ENCODE assay signal across 8 cellular contexts in the genomic region with DNA sequence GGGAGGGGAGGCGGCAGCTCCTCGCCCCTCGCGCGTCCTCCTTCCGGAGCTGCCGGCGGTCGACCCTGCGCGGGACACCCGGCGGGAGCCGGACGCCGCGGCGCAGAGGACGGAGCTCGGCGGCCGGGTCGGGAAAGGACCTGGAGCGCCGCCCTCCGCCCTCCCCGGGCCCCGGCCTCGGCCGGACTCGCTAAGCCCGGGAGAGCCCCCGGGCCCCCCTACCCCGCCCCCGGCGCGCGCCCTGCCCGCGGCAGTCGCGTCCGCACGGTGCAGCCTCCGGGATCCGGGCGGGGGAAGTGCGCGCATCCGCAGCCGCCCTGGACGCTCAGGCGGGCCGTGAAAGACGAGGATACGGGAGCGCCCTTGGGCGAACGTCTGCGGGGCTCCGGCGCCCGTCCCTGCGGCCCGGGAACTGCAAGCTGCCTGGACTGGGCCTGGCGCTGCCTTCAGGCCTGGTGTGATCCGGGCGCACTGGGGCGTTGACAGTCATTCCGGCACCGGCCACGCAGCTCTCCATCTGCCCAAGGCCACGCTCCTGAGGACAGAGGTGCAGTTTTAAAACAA. TPM values are rescaled to one million over a fixed set of nuclear protein-coding genes. Genes with fewer than 3 reads are reported as not detected.
DNase-seq lines count a peak whose midpoint lies in the region; ATAC-seq, FAIRE-seq and TF ChIP-seq lines count a peak whose summit lies in the region.

No MANE protein-coding gene starts in this region.

- CTCF ChIA-PET in BJ (lab: Yijun Ruan, JAX): interaction anchor here (0.9 to 4.1 kb wide), 6 partner anchors 13 to 128 kb away, joined by 3 to 29 read pairs (median 3); no protein-coding TSS in a partner anchor

- H3K27me3 ChIP-seq in BJ (ENCODE audit: control insufficient read depth, insufficient read depth, low read length) (no peaks in the 10 kb centered on the region), bronchial epithelial cell (ENCODE audit: control insufficient read depth, insufficient read depth, low read length) (peaks cover 3% of the 10 kb centered on the region), thoracic aorta (replicated peaks; ENCODE audit: insufficient read depth) (no peaks in the 10 kb centered on the region)

- POLR2A ChIA-PET in BJ (lab: Charles Lee): no interaction called here

- DNase-seq in BJ (ENCODE audit: low read depth) (no peak), LHCN-M2 (ENCODE audit: low read depth) (peak; percentile 21), bronchial epithelial cell (ENCODE audit: low read depth) (no peak), left lobe of liver (ENCODE audit: low spot score) (no peak), thoracic aorta (ENCODE audit: low spot score) (no peak)

- no peaks in the 10 kb centered on the region for H3K9me3 ChIP-seq in thoracic aorta

- H3K4me3 ChIP-seq in BJ (ENCODE audit: low read depth, low read length) (peak overlapping the region; percentile 68), bronchial epithelial cell (ENCODE audit: low read depth, low read length) (peak overlapping the region; percentile 79), thoracic aorta (peak overlapping the region; percentile 86)

- peak overlapping the region; percentile 62 to 82 for H3K27ac ChIP-seq in thoracic aorta

- H3K4me1 ChIP-seq in thoracic aorta (ENCODE audit: control insufficient read depth in 1 of 2, low read depth in 2 of 2): peaks cover 33 to 44% of the 10 kb centered on the region in 2 donors

- no peak for TF ChIP-seq CTCF in BJ (IDR thresholded peaks at IDR 0.05; ENCODE audit: insufficient read depth, low read depth, low read length)
- TF ChIP-seq CTCF in bronchial epithelial cell (IDR thresholded peaks at IDR 0.05; ENCODE audit: insufficient read depth, low read length, severe bottlenecking): no peak
- TF ChIP-seq CTCF in thoracic aorta (IDR thresholded peaks at IDR 0.05): no peak

- H3K36me3 ChIP-seq in BJ (ENCODE audit: control insufficient read depth, insufficient read depth, low read length) (peaks cover 2% of the 10 kb centered on the region; the same call in 1 of the 2 replicates), bronchial epithelial cell (ENCODE audit: control insufficient read depth, insufficient read depth, low read length) (peaks cover 3% of the 10 kb centered on the region), thoracic aorta (no peaks in the 10 kb centered on the region)

- peak; percentile 43 for ATAC-seq in left lobe of liver
- ATAC-seq in thoracic aorta (ENCODE audit: insufficient number of reproducible peaks, low FRiP score, low read depth): peak; percentile 7
- ATAC-seq in GM18498 (IDR thresholded peaks at IDR 0.05; ENCODE audit: unreplicated experiment): no peak
- ATAC-seq in GM21723 (IDR thresholded peaks at IDR 0.05; ENCODE audit: unreplicated experiment): no peak
- no peak for ATAC-seq in HG03571 (IDR thresholded peaks at IDR 0.05; ENCODE audit: unreplicated experiment)

- no peak for FAIRE-seq in bronchial epithelial cell (lab: Jason Lieb, UNC)

RNA-seq across cellular contexts. Expression of gene NACC2, which starts 0.5 kb away (rescaled TPM):
- 14.7 and 19.2 TPM in 2 replicates for polyA plus RNA-seq in BJ (2011; rRNA removed)
- polyA minus RNA-seq in BJ (2011; rRNA and poly(A)+ RNA removed): 24.7 and 26.4 TPM in 2 replicates
- total RNA-seq in LHCN-M2 (2014; rRNA removed) (29.0 and 34.4 TPM in 2 replicates), bronchial epithelial cell (7.6 and 14.0 TPM in 2 replicates), left lobe of liver (18.4 TPM), thoracic aorta (10 to 100 TPM; 69.2 to 79.7 TPM)
- 12.0 TPM for polyA plus RNA-seq in LHCN-M2 (2012)

RNA-seq across cellular contexts. Expression of gene TMEM250, which starts 23.1 kb away (rescaled TPM):
- polyA plus RNA-seq in BJ (2011; rRNA removed): 12.3 and 20.7 TPM in 2 replicates
- polyA minus RNA-seq in BJ (2011; rRNA and poly(A)+ RNA removed): 12.5 and 15.2 TPM in 2 replicates
- total RNA-seq in LHCN-M2 (2014; rRNA removed): 54.7 TPM in 2 replicates
- polyA plus RNA-seq in LHCN-M2 (2012): 32.3 TPM
- total RNA-seq in bronchial epithelial cell: 67.9 and 78.2 TPM in 2 replicates
- total RNA-seq in left lobe of liver: 18.2 TPM
- total RNA-seq in thoracic aorta: 10 to 100 TPM; 38.9 to 40.1 TPM

Comparison
In these comparisons a context has a peak if more than half of its experiments do, and no peak if none do; other contexts are left out.
1. ATAC-seq: peak in left lobe of liver (single experiment) and thoracic aorta (single experiment); none in GM18498 (single experiment), GM21723 (single experiment) and HG03571 (single experiment).
2. Peak in every context shown above with its lines, with median percentiles within 50 percentile points of each other: H3K4me3 ChIP-seq.